23 cellular contexts compared by ENCODE assay signal in the genomic region with DNA sequence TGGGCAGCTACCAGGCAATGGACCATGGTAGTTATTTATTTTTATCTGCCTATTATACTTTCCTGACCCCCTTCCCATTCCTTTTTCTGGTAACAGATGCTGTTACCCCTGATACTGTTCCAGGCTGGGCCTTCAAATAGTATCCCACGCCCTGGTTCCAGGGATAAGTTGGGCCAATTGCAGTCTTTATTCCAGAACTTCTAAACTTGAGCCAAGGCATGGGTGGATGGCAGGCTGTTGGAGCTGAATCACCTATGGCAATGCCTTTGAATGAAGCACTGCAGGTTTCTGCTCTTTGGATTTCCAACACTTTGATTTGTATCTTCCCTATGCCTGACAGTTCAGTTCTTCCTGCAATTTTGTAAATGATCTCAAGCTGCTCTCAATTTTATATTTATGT.
"Had no signal": no experiment of that assay in that cellular context is flagged by ENCODE, and none has a peak within 500 bp of the region (broad histone marks: within the 10 kb centered on the region; RNA-seq: fewer than 3 reads in every experiment).

No MANE protein-coding gene starts in this region.

- H3K27me3 ChIP-seq: foreskin keratinocyte, right atrium auricular region, suprapubic skin, vagina had no signal

- H3K27ac Mint-ChIP-seq: effector memory CD8-positive, alpha-beta T cell; immature natural killer cell; natural killer cell; stimulated activated naive B cell treated with anti-CD40 and anti-IgM and Interleukin-4, amounts not matched to agents 10 μg/mL and 1 μg/mL and 100 μg/mL, for 72 hours; stimulated activated naive CD8-positive, alpha-beta T cell treated with anti-CD3 and anti-CD28 coated beads, Interleukin-15, Interleukin-2, amounts not matched to agents 100 ng/mL and 50 ng/mL, for 24 hours had no signal

- H3K4me1 ChIP-seq: lower lobe of right lung, parathyroid adenoma, prostate gland, right atrium auricular region, transverse colon, vagina had no signal

- H3K36me3 ChIP-seq: lower lobe of right lung, prostate gland, right atrium auricular region, suprapubic skin, transverse colon, vagina had no signal

- H2AFZ ChIP-seq: parathyroid adenoma had no signal

- H3K36me3 Mint-ChIP-seq: immature natural killer cell; natural killer cell; stimulated activated naive B cell treated with anti-CD40 and anti-IgM and Interleukin-4, amounts not matched to agents 10 μg/mL and 1 μg/mL and 100 μg/mL, for 72 hours had no signal

- DNase-seq: dermis blood vessel endothelial cell; effector memory CD8-positive, alpha-beta T cell; erythroblast; glutamatergic neuron; immature natural killer cell; left ventricle myocardium superior; lower lobe of right lung; natural killer cell; stimulated activated CD4-positive, alpha-beta T cell treated with anti-CD3 and anti-CD28 coated beads, Interleukin-12 subunit alpha, Interleukin-12 subunit beta, amount 100 ng/mL, for 4 hours; stimulated activated CD4-positive, alpha-beta T cell treated with anti-CD3 and anti-CD28 coated beads, Interleukin-2, amount 100 ng/mL, for 24 hours; stimulated activated CD4-positive, alpha-beta T cell treated with anti-CD3 and anti-CD28 coated beads, Interleukin-4, amount 100 ng/mL, for 24 hours; stimulated activated naive B cell treated with anti-CD40 and anti-IgM and Interleukin-4, amounts not matched to agents 10 μg/mL and 1 μg/mL and 100 μg/mL, for 72 hours; transverse colon had no signal

- ATAC-seq: effector memory CD8-positive, alpha-beta T cell; foreskin keratinocyte; left ventricle myocardium superior; lower lobe of right lung; natural killer cell; sciatic nerve; stimulated activated naive B cell treated with anti-CD40 and anti-IgM and Interleukin-4, amounts not matched to agents 10 μg/mL and 1 μg/mL and 100 μg/mL, for 72 hours had no signal

- H3K9ac ChIP-seq: parathyroid adenoma had no signal

- H3K4me2 ChIP-seq: smooth muscle cell had no signal

- H3K9me3 ChIP-seq: lower lobe of right lung, prostate gland, right atrium auricular region, suprapubic skin, transverse colon, vagina had no signal

- H3K4me3 ChIP-seq: coronary artery, lower lobe of right lung, prostate gland, right atrium auricular region, smooth muscle cell, suprapubic skin, transverse colon, vagina had no signal

- H3K9me3 Mint-ChIP-seq: stimulated activated naive CD8-positive, alpha-beta T cell treated with anti-CD3 and anti-CD28 coated beads, Interleukin-15, Interleukin-2, amounts not matched to agents 100 ng/mL and 50 ng/mL, for 24 hours had no signal

- H3K4me3 Mint-ChIP-seq: effector memory CD8-positive, alpha-beta T cell; immature natural killer cell; natural killer cell; stimulated activated naive B cell treated with anti-CD40 and anti-IgM and Interleukin-4, amounts not matched to agents 10 μg/mL and 1 μg/mL and 100 μg/mL, for 72 hours; stimulated activated naive CD8-positive, alpha-beta T cell treated with anti-CD3 and anti-CD28 coated beads, Interleukin-15, Interleukin-2, amounts not matched to agents 100 ng/mL and 50 ng/mL, for 24 hours had no signal

- H3K4me1 Mint-ChIP-seq: immature natural killer cell; natural killer cell; stimulated activated naive B cell treated with anti-CD40 and anti-IgM and Interleukin-4, amounts not matched to agents 10 μg/mL and 1 μg/mL and 100 μg/mL, for 72 hours had no signal

- H3K27ac ChIP-seq: coronary artery, foreskin keratinocyte, lower lobe of right lung, parathyroid adenoma, prostate gland, right atrium auricular region, suprapubic skin, transverse colon, vagina had no signal
